Comparison of ENCODE assay signal across 9 cellular contexts in genomic region chr3:143016321-143016972, GRCh38. TPM values are rescaled to one million over a fixed set of nuclear protein-coding genes. Genes with fewer than 3 reads are reported as not detected.
DNase-seq lines count a peak whose midpoint lies in the region; ATAC-seq and TF ChIP-seq lines count a peak whose summit lies in the region.
"Had no signal": no experiment of that assay in that cellular context is flagged by ENCODE, and none has a peak within 500 bp of the region (broad histone marks: within the 10 kb centered on the region; RNA-seq: fewer than 3 reads in every experiment).

No MANE protein-coding gene starts in this region.

- peak; percentile 62 for TF ChIP-seq CTCF in LNCaP clone FGC (IDR thresholded peaks at IDR 0.05; ENCODE audit: control insufficient read depth, extremely low read depth, insufficient read depth)
- peak in 2 of 3 donors; percentile 36 to 53 for TF ChIP-seq CTCF in breast epithelium (IDR thresholded peaks at IDR 0.05)
- peak; percentile 40 for TF ChIP-seq CTCF in nephron progenitor cell (IDR thresholded peaks at IDR 0.05)

- DNase-seq in EH (ENCODE audit: low read depth) (peak; percentile 23), LNCaP clone FGC (ENCODE audit: low read depth) (no peak), breast epithelium (ENCODE audit: low spot score in 2 of 2) (no peak), nephron progenitor cell (no peak), SKM-1 treated with dmso at 0.1 percent for 144 hours (lab: John Stamatoyannopoulos, UW; ENCODE audit: unreplicated experiment) (no peak), GM19240 (ENCODE audit: insufficient read length, low spot score) (no peak), cerebellar nuclear complex (lab: John Stamatoyannopoulos, UW) (no peak)
- DNase-seq in stimulated activated naive B cell treated with anti-CD40 and anti-IgM and Interleukin-4, amounts not matched to agents 10 μg/mL and 1 μg/mL and 100 μg/mL, for 72 hours: no peak
- DNase-seq: activated T-cell treated with anti-CD3 and anti-CD28 coated beads, Interleukin-2, amount 50 U/mL, for 72 hours had no signal

- no peaks in the 10 kb centered on the region for H3K36me3 ChIP-seq in breast epithelium

- H3K27ac Mint-ChIP-seq in nephron progenitor cell: no peak overlapping the region
- H3K27ac Mint-ChIP-seq in stimulated activated naive B cell treated with anti-CD40 and anti-IgM and Interleukin-4, amounts not matched to agents 10 μg/mL and 1 μg/mL and 100 μg/mL, for 72 hours: no peak overlapping the region
- H3K27ac Mint-ChIP-seq: activated T-cell treated with anti-CD3 and anti-CD28 coated beads, Interleukin-2, amount 50 U/mL, for 72 hours had no signal

- no peaks in the 10 kb centered on the region for H3K4me1 ChIP-seq in breast epithelium

- H3K9me3 Mint-ChIP-seq in nephron progenitor cell: peaks cover 10% of the 10 kb centered on the region
- no peaks in the 10 kb centered on the region for H3K9me3 Mint-ChIP-seq in stimulated activated naive B cell treated with anti-CD40 and anti-IgM and Interleukin-4, amounts not matched to agents 10 μg/mL and 1 μg/mL and 100 μg/mL, for 72 hours
- H3K9me3 Mint-ChIP-seq: activated T-cell treated with anti-CD3 and anti-CD28 coated beads, Interleukin-2, amount 50 U/mL, for 72 hours had no signal

- H3K27me3 Mint-ChIP-seq in nephron progenitor cell (ENCODE audit: low read depth, poor library complexity): no peaks in the 10 kb centered on the region
- no peaks in the 10 kb centered on the region for H3K27me3 Mint-ChIP-seq in stimulated activated naive B cell treated with anti-CD40 and anti-IgM and Interleukin-4, amounts not matched to agents 10 μg/mL and 1 μg/mL and 100 μg/mL, for 72 hours

- no peak overlapping the region for H3K4me3 Mint-ChIP-seq in nephron progenitor cell
- H3K4me3 Mint-ChIP-seq in stimulated activated naive B cell treated with anti-CD40 and anti-IgM and Interleukin-4, amounts not matched to agents 10 μg/mL and 1 μg/mL and 100 μg/mL, for 72 hours: no peak overlapping the region
- H3K4me3 Mint-ChIP-seq: activated T-cell treated with anti-CD3 and anti-CD28 coated beads, Interleukin-2, amount 50 U/mL, for 72 hours had no signal

- ATAC-seq in stimulated activated naive B cell treated with anti-CD40 and anti-IgM and Interleukin-4, amounts not matched to agents 10 μg/mL and 1 μg/mL and 100 μg/mL, for 72 hours (replicated peaks): no peak
- ATAC-seq: activated T-cell treated with anti-CD3 and anti-CD28 coated beads, Interleukin-2, amount 50 U/mL, for 72 hours had no signal

- intact Hi-C loops in breast epithelium (cut with DNase I; ENCODE audit: low total_unique reads): no loop called here

- H3K36me3 Mint-ChIP-seq in nephron progenitor cell (ENCODE audit: low read depth): peaks cover 66% of the 10 kb centered on the region
- peaks cover 16 to 34% of the 10 kb centered on the region in 2 donors for H3K36me3 Mint-ChIP-seq in stimulated activated naive B cell treated with anti-CD40 and anti-IgM and Interleukin-4, amounts not matched to agents 10 μg/mL and 1 μg/mL and 100 μg/mL, for 72 hours

- H3K27me3 ChIP-seq in breast epithelium: no peaks in the 10 kb centered on the region

- TF ChIP-seq POLR2A in breast epithelium (IDR thresholded peaks at IDR 0.05): no peak

- H3K9me3 ChIP-seq in breast epithelium: no peaks in the 10 kb centered on the region

- no peak overlapping the region for H3K4me3 ChIP-seq in LNCaP clone FGC (ENCODE audit: low read depth, low read length)
- H3K4me3 ChIP-seq in breast epithelium: no peak overlapping the region

- no peaks in the 10 kb centered on the region for H3K4me1 Mint-ChIP-seq in nephron progenitor cell
- peaks cover 0 to 16% of the 10 kb centered on the region in 2 donors for H3K4me1 Mint-ChIP-seq in stimulated activated naive B cell treated with anti-CD40 and anti-IgM and Interleukin-4, amounts not matched to agents 10 μg/mL and 1 μg/mL and 100 μg/mL, for 72 hours

- H3K27ac ChIP-seq in breast epithelium: no peak overlapping the region

RNA-seq across cellular contexts. Expression of gene U2SURP, which starts 15.1 kb away (rescaled TPM):
- total RNA-seq in breast epithelium: 100 to 1,000 TPM in 1 of 3 donors, 10 to 100 TPM in 2; 79.8 to 122 (median 96.4) TPM

RNA-seq across cellular contexts. Expression of gene PAQR9, which starts 53.0 kb away (rescaled TPM):
- total RNA-seq in breast epithelium: not detected
- total RNA-seq: activated T-cell treated with anti-CD3 and anti-CD28 coated beads, Interleukin-2, amount 50 U/mL, for 72 hours had no signal
